ENCODE assay signal across 12 cellular contexts in the genomic region with DNA sequence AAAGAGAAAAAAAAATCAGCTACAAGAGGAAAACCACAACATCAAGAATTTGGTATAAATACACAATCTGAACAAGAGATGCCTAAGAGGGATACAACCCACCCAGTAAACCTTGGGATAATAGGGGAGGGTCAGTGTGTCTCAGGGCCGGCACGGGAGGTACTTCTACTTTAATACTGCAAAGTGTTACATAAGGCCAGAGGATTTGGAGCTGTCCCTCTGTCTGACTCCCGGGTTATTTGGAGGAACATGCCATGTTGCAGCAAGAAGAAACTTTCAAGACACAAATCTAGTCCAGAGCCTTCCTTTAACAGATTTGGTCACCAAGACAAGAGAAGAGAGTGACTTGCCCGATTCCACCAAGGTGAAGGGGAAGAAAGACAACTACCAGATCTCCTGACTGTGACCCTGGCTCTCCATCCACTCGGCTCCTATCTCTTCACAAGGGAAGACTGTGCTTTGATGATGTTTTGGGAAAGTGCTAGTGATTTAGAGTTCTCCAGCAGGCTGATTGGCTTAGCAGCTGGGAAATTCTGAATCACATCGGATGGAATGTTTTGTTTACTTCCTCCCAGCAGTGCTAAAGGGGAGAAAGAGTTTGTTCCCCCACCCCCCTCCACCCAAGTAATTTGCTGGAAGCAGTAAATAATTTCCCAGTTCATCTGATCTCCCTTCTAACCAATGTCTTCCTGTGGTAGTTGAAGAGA. TPM values are rescaled to one million over a fixed set of nuclear protein-coding genes. Genes with fewer than 3 reads are reported as not detected.
DNase-seq lines count a peak whose midpoint lies in the region; ATAC-seq and TF ChIP-seq lines count a peak whose summit lies in the region.
"Had no signal": no experiment of that assay in that cellular context is flagged by ENCODE, and none has a peak within 500 bp of the region (broad histone marks: within the 10 kb centered on the region; RNA-seq: fewer than 3 reads in every experiment).

No MANE protein-coding gene starts in this region.

- CTCF ChIA-PET in PC-3 (lab: Charles Lee) = no interaction called here

- POLR2A ChIA-PET in PC-3 (lab: Charles Lee; ENCODE audit: unreplicated experiment) = no interaction called here

- H3K27me3 ChIP-seq in ACC112 (ENCODE audit: insufficient read depth, low read length) (no peaks in the 10 kb centered on the region), PC-3 (ENCODE audit: low read length) (no peaks in the 10 kb centered on the region)
- H3K27me3 ChIP-seq: cardiac muscle cell, right lobe of liver had no signal

- intact Hi-C loops in PC-3 (cut with micrococcal nuclease) = no loop called here

- peak overlapping the region; percentile 28 for H3K4me2 ChIP-seq in PC-3 (ENCODE audit: low read length)

- no peaks in the 10 kb centered on the region for H3K9me3 ChIP-seq in PC-3 (ENCODE audit: low read length)
- H3K9me3 ChIP-seq in mesodermal cell (ENCODE audit: control insufficient read depth, low read length) = no peaks in the 10 kb centered on the region
- H3K9me3 ChIP-seq: right lobe of liver had no signal

- DNase-seq in PC-3 (peak; percentile 58), epithelial cell of prostate (ENCODE audit: low read depth, low spot score) (no peak), NCI-H526 (lab: John Stamatoyannopoulos, UW) (no peak), DMS 273 treated with DMSO at 0.1 percent for 48 hours (lab: John Stamatoyannopoulos, UW) (no peak), NCI-H2081 (lab: John Stamatoyannopoulos, UW) (no peak)
- DNase-seq: MM.1S, right lobe of liver had no signal

- H2AFZ ChIP-seq in ACC112 (ENCODE audit: low read length, unreplicated experiment) (no peak overlapping the region), PC-3 (ENCODE audit: low read length) (no peak overlapping the region)

- no peaks in the 10 kb centered on the region for H3F3A ChIP-seq in PC-3 (ENCODE audit: low read length, unreplicated experiment)

- H3K79me2 ChIP-seq in ACC112 (ENCODE audit: control insufficient read depth, insufficient read depth, low read length, unreplicated experiment) = peaks cover 6% of the 10 kb centered on the region
- no peaks in the 10 kb centered on the region for H3K79me2 ChIP-seq in PC-3 (ENCODE audit: low read length)

- 81 to 100% methylated on average over 1 to 3 of the region's 6 CpGs for WGBS in mesodermal cell (ENCODE audit: insufficient coverage in 2 of 2), 2 experiments

- peak overlapping the region; percentile 74 for H3K4me3 ChIP-seq in ACC112 (ENCODE audit: low read depth, low read length)
- no peak overlapping the region for H3K4me3 ChIP-seq in PC-3 (ENCODE audit: low read length)
- no peak overlapping the region for H3K4me3 ChIP-seq in mesodermal cell (ENCODE audit: extremely low read depth, insufficient read depth, low read length, poor library complexity, severe bottlenecking)
- H3K4me3 ChIP-seq: cardiac muscle cell, right lobe of liver had no signal

- no peak overlapping the region for H3K9ac ChIP-seq in PC-3 (ENCODE audit: low read length)

- no TSS peak for BruUV-seq in PC-3 (replicated peaks; lab: Mats Ljungman, UMichigan)

- H3K36me3 ChIP-seq in ACC112 (ENCODE audit: insufficient read depth, low read length) (no peaks in the 10 kb centered on the region), PC-3 (ENCODE audit: low read depth, low read length) (no peaks in the 10 kb centered on the region), mesodermal cell (ENCODE audit: control insufficient read depth, insufficient read depth, low read length) (no peaks in the 10 kb centered on the region)
- H3K36me3 ChIP-seq: cardiac muscle cell, right lobe of liver had no signal

- 0 out of 2 replicates have a peak, but pooled peaks have one; percentile 18 for ATAC-seq in PC-3
- ATAC-seq in HG03280 (IDR thresholded peaks at IDR 0.05; ENCODE audit: unreplicated experiment) = no peak

- peak overlapping the region; percentile 99 for H3K27ac ChIP-seq in ACC112 (ENCODE audit: low read depth, low read length)
- peak overlapping the region; percentile 37; the same call in 1 of the 2 replicates for H3K27ac ChIP-seq in PC-3 (ENCODE audit: low read length)
- peak overlapping the region; percentile 91 for H3K27ac ChIP-seq in epithelial cell of prostate
- peak overlapping the region; percentile 98 for H3K27ac ChIP-seq in mesodermal cell (ENCODE audit: low read depth, low read length, severe bottlenecking)
- H3K27ac ChIP-seq: cardiac muscle cell, VCaP had no signal

- H4K20me1 ChIP-seq in PC-3 (ENCODE audit: low read length) = no peaks in the 10 kb centered on the region

- H3K9me2 ChIP-seq in PC-3 (replicated peaks; ENCODE audit: low read length) = no peaks in the 10 kb centered on the region

- H3K4me1 ChIP-seq in ACC112 (ENCODE audit: control insufficient read depth, insufficient read depth, low read length, unreplicated experiment) (peaks cover 42% of the 10 kb centered on the region), PC-3 (ENCODE audit: insufficient read depth, low read length) (peaks cover 26% of the 10 kb centered on the region), mesodermal cell (ENCODE audit: control insufficient read depth, insufficient read depth, low read length, poor library complexity, severe bottlenecking) (peaks cover 29% of the 10 kb centered on the region)
- H3K4me1 ChIP-seq: right lobe of liver had no signal

- TF ChIP-seq CTCF in PC-3 (conservative IDR thresholded peaks at IDR 0.05; ENCODE audit: low read depth, low read length) = no peak

RNA-seq across cellular contexts. Expression of gene SGIP1, which starts 29.3 kb away (rescaled TPM):
- not detected in 2 replicates for total RNA-seq in PC-3 (2014; rRNA removed)
- 12.6 TPM for polyA plus RNA-seq in mesodermal cell (2013, experiment 1 of 2)
- 10.7 TPM for polyA plus RNA-seq in mesodermal cell (2013, experiment 2 of 2)

Comparison
In these comparisons a context has a peak if more than half of its experiments do, and no peak if none do; other contexts are left out.
1. H3K27ac ChIP-seq: peak in every context shown above with its lines; median percentile 99 in ACC112; 98 in mesodermal cell; 91 in epithelial cell of prostate; 37 in PC-3.